In the genomic region with DNA sequence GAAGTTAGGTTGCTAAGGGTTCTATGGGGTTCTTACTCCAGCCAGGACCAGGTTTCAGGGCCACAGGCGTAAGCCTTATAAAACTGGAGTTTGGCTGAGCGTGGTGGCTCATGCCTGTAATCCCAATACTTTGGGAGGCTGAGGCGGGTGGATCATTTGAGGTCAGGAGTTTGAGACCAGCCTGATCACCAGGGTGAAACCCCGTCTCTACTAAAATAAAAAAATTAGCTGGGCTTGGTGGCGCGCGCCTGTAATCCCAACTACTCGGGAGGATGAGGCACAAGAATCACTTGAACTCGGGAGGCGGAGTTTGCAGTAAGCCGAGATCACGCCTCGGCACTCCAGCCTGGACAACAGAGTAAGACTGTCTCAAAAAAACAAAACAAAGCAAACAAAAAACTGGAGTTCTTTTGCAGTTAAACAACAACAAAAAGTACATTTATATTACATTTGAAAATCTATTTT, we compare ENCODE assay signal across 8 cellular contexts. TPM values are rescaled to one million over a fixed set of nuclear protein-coding genes. Genes with fewer than 3 reads are reported as not detected.
DNase-seq lines count a peak whose midpoint lies in the region; ATAC-seq, FAIRE-seq and TF ChIP-seq lines count a peak whose summit lies in the region.

No MANE protein-coding gene starts in this region.

- ATAC-seq in natural killer cell, result no peak

- H3K79me2 ChIP-seq in Karpas-422 (ENCODE audit: low read length), result peaks cover 10% of the 10 kb centered on the region; the same call in 1 of the 2 replicates

- H3K9me3 ChIP-seq in Karpas-422 (ENCODE audit: low read length) (no peaks in the 10 kb centered on the region), colonic mucosa (no peaks in the 10 kb centered on the region)

- TF ChIP-seq CTCF in AG10803 (conservative IDR thresholded peaks at IDR 0.05; ENCODE audit: low read length) (no peak), colonic mucosa (IDR thresholded peaks at IDR 0.05) (no peak), natural killer cell (IDR thresholded peaks at IDR 0.05) (no peak)

- H3K4me3 Mint-ChIP-seq in natural killer cell, result peak overlapping the region; percentile 96

- H3K27ac ChIP-seq in Karpas-422 (ENCODE audit: low read length), result no peak overlapping the region
- H3K27ac ChIP-seq in colonic mucosa, result peak overlapping the region; percentile 41

- H3K9me3 Mint-ChIP-seq in natural killer cell, result no peaks in the 10 kb centered on the region

- H3K4me2 ChIP-seq in Karpas-422 (ENCODE audit: low read depth, low read length, poor library complexity, severe bottlenecking), result peak overlapping the region; percentile 73

- peak overlapping the region; percentile 56; the same call in 1 of the 2 replicates for H2AFZ ChIP-seq in Karpas-422 (ENCODE audit: low read length)

- no peaks in the 10 kb centered on the region for H4K20me1 ChIP-seq in Karpas-422 (ENCODE audit: insufficient read depth, low read depth, low read length)

- no peak for FAIRE-seq in GM19239 (lab: Jason Lieb, UNC)

- H3K9me2 ChIP-seq in Karpas-422 (replicated peaks; ENCODE audit: insufficient read depth, low read length), result no peaks in the 10 kb centered on the region

- peak overlapping the region; percentile 91 to 97 for H3K27ac Mint-ChIP-seq in natural killer cell

- no peaks in the 10 kb centered on the region for H3K36me3 Mint-ChIP-seq in natural killer cell

- H3K4me1 ChIP-seq in Karpas-422 (ENCODE audit: low read length) (peaks cover 7% of the 10 kb centered on the region), colonic mucosa (peaks cover 6% of the 10 kb centered on the region)

- intact Hi-C loops in colonic mucosa (cut with DNase I), result no loop called here
- intact Hi-C loops in natural killer cell (cut with micrococcal nuclease), result loop anchor here (1.0 to 10.0 kb wide), 4 partner anchors 13 to 97 kb away; partner anchors contain the start of genes FRAT2, MMS19 and UBTD1

- DNase-seq in AG10803 (ENCODE audit: low read depth) (no peak), Karpas-422 (no peak), colonic mucosa (no peak), natural killer cell (no peak), NCI-H1930 (lab: John Stamatoyannopoulos, UW) (no peak), COR-L47 (lab: John Stamatoyannopoulos, UW) (no peak), GM19239 (ENCODE audit: insufficient read length, low spot score) (no peak), cortex of kidney (lab: John Stamatoyannopoulos, UW) (no peak)

- H3K9ac ChIP-seq in Karpas-422 (ENCODE audit: low read length), result peak overlapping the region; percentile 67; the same call in 1 of the 2 replicates
- peak overlapping the region in 1 of 2 donors; percentile 96 for H3K9ac ChIP-seq in colonic mucosa (ENCODE audit: low read depth in 2 of 2, low read length in 2 of 2)

- H3K27me3 Mint-ChIP-seq in natural killer cell (ENCODE audit: low read depth in 2 of 2), result no peaks in the 10 kb centered on the region

- H3K4me3 ChIP-seq in AG10803 (ENCODE audit: low read length) (peak overlapping the region; percentile 91), Karpas-422 (ENCODE audit: low read length) (peak overlapping the region; percentile 82; the same call in 1 of the 2 replicates), colonic mucosa (no peak overlapping the region)

- peaks cover 14 to 15% of the 10 kb centered on the region in 2 donors for H3K4me1 Mint-ChIP-seq in natural killer cell

- no peaks in the 10 kb centered on the region for H3K27me3 ChIP-seq in Karpas-422 (ENCODE audit: low read length)
- no peaks in the 10 kb centered on the region for H3K27me3 ChIP-seq in colonic mucosa

- H3K36me3 ChIP-seq in Karpas-422 (ENCODE audit: insufficient read depth, low read length), result no peaks in the 10 kb centered on the region
- no peaks in the 10 kb centered on the region for H3K36me3 ChIP-seq in colonic mucosa

RNA-seq across cellular contexts. Expression of gene RRP12, which starts 0.3 kb away (rescaled TPM):
- total RNA-seq in Karpas-422 (2014; rRNA removed; shearing (Covaris generic); ENCODE audit: low replicate concordance), result 16.2 and 16.5 TPM in 2 replicates
- total RNA-seq in colonic mucosa (10 to 100 TPM; 11.5 to 30.4 TPM), natural killer cell (100 to 1,000 TPM in 1 of 3 donors, 10 to 100 TPM in 2; 60.1 to 234 (median 79.2) TPM)

RNA-seq across cellular contexts. Expression of gene PGAM1, which starts 24.5 kb away (rescaled TPM):
- 234 and 237 TPM in 2 replicates for total RNA-seq in Karpas-422 (2014; rRNA removed; shearing (Covaris generic); ENCODE audit: low replicate concordance)
- total RNA-seq in colonic mucosa (100 to 1,000 TPM; 392 to 453 TPM), natural killer cell (100 to 1,000 TPM in 1 of 3 donors, 10 to 100 TPM in 2; 92.6 to 104 (median 96.0) TPM)

RNA-seq across cellular contexts. Expression of gene EXOSC1, which starts 44.3 kb away (rescaled TPM):
- total RNA-seq in Karpas-422 (2014; rRNA removed; shearing (Covaris generic); ENCODE audit: low replicate concordance), result 30.8 and 47.1 TPM in 2 replicates
- total RNA-seq in colonic mucosa (10 to 100 TPM; 22.5 to 35.5 TPM), natural killer cell (10 to 100 TPM; 36.9 to 44.4 (median 37.6) TPM)

RNA-seq across cellular contexts. Expression of gene ZDHHC16, which starts 44.5 kb away (rescaled TPM):
- total RNA-seq in Karpas-422 (2014; rRNA removed; shearing (Covaris generic); ENCODE audit: low replicate concordance), result 16.3 and 25.5 TPM in 2 replicates
- total RNA-seq in colonic mucosa (10 to 100 TPM; 31.4 to 57.0 TPM), natural killer cell (10 to 100 TPM; 11.3 to 18.7 (median 12.7) TPM)
